In genomic region chr13:80341098-80341701, GRCh38 we compare ENCODE assay signal across 8 cellular contexts.
A peak's percentile ranks its signal among the peaks of the same experiment; 100 is the strongest.
DNase-seq lines count a peak whose midpoint lies in the region; TF ChIP-seq lines count a peak whose summit lies in the region.

A gene with protein sequence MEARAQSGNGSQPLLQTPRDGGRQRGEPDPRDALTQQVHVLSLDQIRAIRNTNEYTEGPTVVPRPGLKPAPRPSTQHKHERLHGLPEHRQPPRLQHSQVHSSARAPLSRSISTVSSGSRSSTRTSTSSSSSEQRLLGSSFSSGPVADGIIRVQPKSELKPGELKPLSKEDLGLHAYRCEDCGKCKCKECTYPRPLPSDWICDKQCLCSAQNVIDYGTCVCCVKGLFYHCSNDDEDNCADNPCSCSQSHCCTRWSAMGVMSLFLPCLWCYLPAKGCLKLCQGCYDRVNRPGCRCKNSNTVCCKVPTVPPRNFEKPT (minus strand): TSS chr13:80341126. CDS start chr13:80337705, 3,421 bp downstream.

- POLR2A ChIA-PET in GM10248 (lab: Yijun Ruan, JAX) = interaction anchor here (0.5 kb wide), 1 partner anchor 28 kb away, joined by 3 read pairs; no protein-coding TSS in a partner anchor

- TF ChIP-seq CTCF in GM10248 (IDR thresholded peaks at IDR 0.05; ENCODE audit: control extremely low read depth, extremely low read depth, low read depth, missing control alignments) (peak; percentile 3), brain microvascular endothelial cell (IDR thresholded peaks at IDR 0.05; ENCODE audit: low read depth, low read length, missing control alignments) (no peak)

- H3K36me3 ChIP-seq in brain microvascular endothelial cell (replicated peaks) = peaks cover 13% of the 10 kb centered on the region

- in situ Hi-C loops in KBM-7 (cut with MboI; ENCODE audit: low pct_unique_long_range_greater_than_20kb, low sequenced_read_pairs) (no loop called here), brain microvascular endothelial cell (cut with HindIII; ENCODE audit: low pct_ligation_motif_present, low sequenced_read_pairs) (no loop called here)

- peak; percentile 59 for DNase-seq in GM10248 (ENCODE audit: extremely low spot score)
- DNase-seq in GOT3 (lab: John Stamatoyannopoulos, UW) = peak; percentile 84
- peak; percentile 90 for DNase-seq in KBM-7
- DNase-seq in SHP77 (lab: John Stamatoyannopoulos, UW) = peak; percentile 90 to 93
- peak; percentile 97 for DNase-seq in brain microvascular endothelial cell
- DNase-seq in iPS DF 19.7 (ENCODE audit: low read depth, low spot score) = peak; percentile 92
- peak; percentile 96 for DNase-seq in putamen (ENCODE audit: low spot score)
- no peak for DNase-seq in RPMI8226

- CTCF ChIA-PET in GM10248 (lab: Yijun Ruan, JAX) = interaction anchor here (0.9 to 1.7 kb wide), 7 partner anchors 12 to 676 kb away, joined by 3 to 5 read pairs (median 3); no protein-coding TSS in a partner anchor

- H3K27me3 ChIP-seq in brain microvascular endothelial cell (replicated peaks) = no peaks in the 10 kb centered on the region

- peak within 1 kb of the TSS; percentile 77 for H3K27ac ChIP-seq in brain microvascular endothelial cell

- peak within 1 kb of the TSS; percentile 94 for H3K4me3 ChIP-seq in brain microvascular endothelial cell (ENCODE audit: low read depth, low read length)
